Comparison of ENCODE assay signal across 9 cellular contexts in genomic region chr5:142000709-142001484, GRCh38. TPM values are rescaled to one million over a fixed set of nuclear protein-coding genes. Genes with fewer than 3 reads are reported as not detected.
DNase-seq lines count a peak whose midpoint lies in the region; ATAC-seq and TF ChIP-seq lines count a peak whose summit lies in the region.
"Had no signal": no experiment of that assay in that cellular context is flagged by ENCODE, and none has a peak within 500 bp of the region (broad histone marks: within the 10 kb centered on the region; RNA-seq: fewer than 3 reads in every experiment).

No MANE protein-coding gene starts in this region.

- no peak for TF ChIP-seq POLR2A in GM18505 (IDR thresholded peaks at IDR 0.05; ENCODE audit: borderline replicate concordance, extremely low read depth, insufficient read depth, insufficient read length)

- no peak overlapping the region for H3K4me3 Mint-ChIP-seq in activated T-cell treated with anti-CD3 and anti-CD28 coated beads, Interleukin-2, amount 50 U/mL, for 4 hours
- no peak overlapping the region for H3K4me3 Mint-ChIP-seq in stimulated activated naive B cell treated with anti-CD40 and anti-IgM and Interleukin-4, amounts not matched to agents 10 μg/mL and 1 μg/mL and 100 μg/mL, for 72 hours

- no peak for DNase-seq in activated T-cell treated with anti-CD3 and anti-CD28 coated beads, Interleukin-2, amount 50 U/mL, for 4 hours
- no peak for DNase-seq in activated T-cell treated with anti-CD3 and anti-CD28 coated beads for 4 hours
- peak; percentile 18 for DNase-seq in NCI-H1436 treated with DMSO at 0.1 percent for 48 hours (lab: John Stamatoyannopoulos, UW)
- DNase-seq in dermis blood vessel endothelial cell: peak; percentile 70
- DNase-seq in stimulated activated naive B cell treated with anti-CD40 and anti-IgM and Interleukin-4, amounts not matched to agents 10 μg/mL and 1 μg/mL and 100 μg/mL, for 72 hours: peak; percentile 17
- DNase-seq: kidney glomerular epithelial cell had no signal

- H3K27ac Mint-ChIP-seq in stimulated activated naive B cell treated with anti-CD40 and anti-IgM and Interleukin-4, amounts not matched to agents 10 μg/mL and 1 μg/mL and 100 μg/mL, for 72 hours: no peak overlapping the region

- H3K36me3 Mint-ChIP-seq in activated T-cell treated with anti-CD3 and anti-CD28 coated beads, Interleukin-2, amount 50 U/mL, for 4 hours (ENCODE audit: insufficient read depth): peaks cover 45% of the 10 kb centered on the region
- peaks cover 39 to 62% of the 10 kb centered on the region in 2 donors for H3K36me3 Mint-ChIP-seq in stimulated activated naive B cell treated with anti-CD40 and anti-IgM and Interleukin-4, amounts not matched to agents 10 μg/mL and 1 μg/mL and 100 μg/mL, for 72 hours

- H3K9me3 Mint-ChIP-seq in activated T-cell treated with anti-CD3 and anti-CD28 coated beads, Interleukin-2, amount 50 U/mL, for 4 hours: no peaks in the 10 kb centered on the region
- no peaks in the 10 kb centered on the region for H3K9me3 Mint-ChIP-seq in stimulated activated naive B cell treated with anti-CD40 and anti-IgM and Interleukin-4, amounts not matched to agents 10 μg/mL and 1 μg/mL and 100 μg/mL, for 72 hours

- ATAC-seq in activated T-cell treated with anti-CD3 and anti-CD28 coated beads, Interleukin-2, amount 50 U/mL, for 4 hours: peak; percentile 35 to 40
- peak; percentile 63 to 79 for ATAC-seq in stimulated activated naive B cell treated with anti-CD40 and anti-IgM and Interleukin-4, amounts not matched to agents 10 μg/mL and 1 μg/mL and 100 μg/mL, for 72 hours (replicated peaks)
- ATAC-seq in GM18505 (IDR thresholded peaks at IDR 0.05; ENCODE audit: unreplicated experiment) (no peak), GM18858 (IDR thresholded peaks at IDR 0.05; ENCODE audit: unreplicated experiment) (no peak), HG03108 (IDR thresholded peaks at IDR 0.05; ENCODE audit: unreplicated experiment) (no peak)

- H3K27me3 Mint-ChIP-seq in activated T-cell treated with anti-CD3 and anti-CD28 coated beads, Interleukin-2, amount 50 U/mL, for 4 hours (ENCODE audit: low read depth): no peaks in the 10 kb centered on the region
- H3K27me3 Mint-ChIP-seq in stimulated activated naive B cell treated with anti-CD40 and anti-IgM and Interleukin-4, amounts not matched to agents 10 μg/mL and 1 μg/mL and 100 μg/mL, for 72 hours: no peaks in the 10 kb centered on the region

- H3K4me1 Mint-ChIP-seq in activated T-cell treated with anti-CD3 and anti-CD28 coated beads, Interleukin-2, amount 50 U/mL, for 4 hours (ENCODE audit: low read depth): peaks cover 16% of the 10 kb centered on the region
- H3K4me1 Mint-ChIP-seq in stimulated activated naive B cell treated with anti-CD40 and anti-IgM and Interleukin-4, amounts not matched to agents 10 μg/mL and 1 μg/mL and 100 μg/mL, for 72 hours: peaks cover 7 to 9% of the 10 kb centered on the region in 2 donors

RNA-seq across cellular contexts. Expression of gene GNPDA1, which starts 11.9 kb away (rescaled TPM):
- 100 to 1,000 TPM; 147 to 196 (median 149) TPM for total RNA-seq in activated T-cell treated with anti-CD3 and anti-CD28 coated beads, Interleukin-2, amount 50 U/mL, for 4 hours
- total RNA-seq in dermis blood vessel endothelial cell: 51.4 and 54.1 TPM in 2 replicates

RNA-seq across cellular contexts. Expression of gene RNF14, which starts 32.0 kb away (rescaled TPM):
- 10 to 100 TPM; 33.9 to 37.9 (median 35.2) TPM for total RNA-seq in activated T-cell treated with anti-CD3 and anti-CD28 coated beads, Interleukin-2, amount 50 U/mL, for 4 hours
- total RNA-seq in dermis blood vessel endothelial cell: 75.7 and 88.3 TPM in 2 replicates

RNA-seq across cellular contexts. Expression of gene PCDH12, which starts 42.9 kb away (rescaled TPM):
- total RNA-seq in activated T-cell treated with anti-CD3 and anti-CD28 coated beads, Interleukin-2, amount 50 U/mL, for 4 hours: under 1 TPM; 0.13 to 0.65 (median 0.24) TPM
- total RNA-seq in dermis blood vessel endothelial cell: 48.2 and 60.9 TPM in 2 replicates

Comparison
In these comparisons a context has a peak if more than half of its experiments do, and no peak if none do; other contexts are left out.
1. ATAC-seq: peak in activated T-cell treated with anti-CD3 and anti-CD28 coated beads, Interleukin-2, amount 50 U/mL, for 4 hours (2 of 2) and stimulated activated naive B cell treated with anti-CD40 and anti-IgM and Interleukin-4, amounts not matched to agents 10 μg/mL and 1 μg/mL and 100 μg/mL, for 72 hours (2 of 2); none in GM18505 (single experiment), GM18858 (single experiment) and HG03108 (single experiment).
2. DNase-seq: peak in NCI-H1436 treated with DMSO at 0.1 percent for 48 hours (single experiment), dermis blood vessel endothelial cell (single experiment) and stimulated activated naive B cell treated with anti-CD40 and anti-IgM and Interleukin-4, amounts not matched to agents 10 μg/mL and 1 μg/mL and 100 μg/mL, for 72 hours (single experiment); none in activated T-cell treated with anti-CD3 and anti-CD28 coated beads, Interleukin-2, amount 50 U/mL, for 4 hours (single experiment) and activated T-cell treated with anti-CD3 and anti-CD28 coated beads for 4 hours (single experiment).
3. RNA of gene PCDH12, which starts 42.9 kb away (total RNA-seq): 48.2 to 60.9 TPM in dermis blood vessel endothelial cell; 0.13 to 0.65 TPM in activated T-cell treated with anti-CD3 and anti-CD28 coated beads, Interleukin-2, amount 50 U/mL, for 4 hours; every median in the first group is over 10 times any median in the second.